Comparison of ENCODE assay signal across 1 cellular context in the genomic region with DNA sequence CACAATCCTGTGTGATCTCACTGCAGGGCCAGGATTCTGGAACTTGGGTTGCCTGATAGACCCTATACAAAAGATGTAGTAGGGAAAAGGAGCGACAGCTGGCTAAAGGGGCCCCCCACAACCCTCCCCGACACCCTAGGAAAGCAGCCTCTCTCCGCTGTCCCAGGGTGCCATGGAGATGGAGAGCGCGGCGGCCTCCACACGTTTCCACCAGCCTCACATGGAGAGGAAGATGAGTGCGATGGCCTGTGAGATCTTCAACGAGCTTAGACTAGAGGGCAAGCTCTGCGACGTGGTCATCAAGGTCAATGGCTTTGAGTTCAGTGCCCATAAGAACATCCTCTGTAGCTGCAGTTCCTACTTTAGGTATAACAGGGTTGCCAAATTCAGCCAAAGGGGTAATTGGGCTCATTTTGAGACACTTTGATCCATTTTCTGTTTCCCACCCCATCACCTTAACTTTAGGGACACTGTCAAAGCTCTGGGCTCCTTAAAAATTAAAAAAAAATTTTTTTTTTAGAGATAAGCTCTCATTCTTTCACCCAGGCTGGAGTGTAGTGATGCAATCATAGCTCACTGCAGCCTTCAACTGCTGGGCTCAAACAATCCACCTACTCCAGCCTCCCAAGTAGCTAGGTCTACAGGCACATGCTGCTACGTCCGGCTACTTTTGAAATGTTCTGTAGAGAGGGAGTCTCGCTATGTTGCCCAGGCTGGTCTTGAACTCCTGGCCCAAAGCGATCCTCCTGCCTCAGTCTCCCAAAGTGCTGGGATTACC.
TF ChIP-seq lines count a peak whose summit lies in the region.

Gene KLHL10 (plus strand): TSS at position 65 of the 778 bp plus-strand sequence. CDS start 108 bp downstream, at position 173.

TF ChIP-seq in endothelial cell of umbilical vein, 7 proteins besides CTCF, POLR2A, EP300 and RAD21 (continued from another document):
- TF ChIP-seq, protein P1, sequence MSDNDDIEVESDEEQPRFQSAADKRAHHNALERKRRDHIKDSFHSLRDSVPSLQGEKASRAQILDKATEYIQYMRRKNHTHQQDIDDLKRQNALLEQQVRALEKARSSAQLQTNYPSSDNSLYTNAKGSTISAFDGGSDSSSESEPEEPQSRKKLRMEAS (IDR thresholded peaks at IDR 0.05; ENCODE audit: insufficient read depth, insufficient read length), result no peak
- no peak for TF ChIP-seq GATA2 (IDR thresholded peaks at IDR 0.05; ENCODE audit: insufficient read depth, insufficient read length, low read depth, low read length)
- TF ChIP-seq EZH2 (IDR thresholded peaks at IDR 0.05; ENCODE audit: borderline replicate concordance, low read depth, low read length, severe bottlenecking), result no peak
